In genomic region chr20:54227751-54228150, GRCh38 we compare ENCODE assay signal across 20 cellular contexts. TPM values are rescaled to one million over a fixed set of nuclear protein-coding genes. Genes with fewer than 3 reads are reported as not detected.
DNase-seq lines count a peak whose midpoint lies in the region; ATAC-seq, FAIRE-seq and TF ChIP-seq lines count a peak whose summit lies in the region.
"Had no signal": no experiment of that assay in that cellular context is flagged by ENCODE, and none has a peak within 500 bp of the region (broad histone marks: within the 10 kb centered on the region; RNA-seq: fewer than 3 reads in every experiment).

No MANE protein-coding gene starts in this region.

- H3K9me3 Mint-ChIP-seq in IgD-negative memory B cell (peaks cover 0 to 15% (median 8%) of the 10 kb centered on the region in 3 donors), memory B cell (peaks cover 11% of the 10 kb centered on the region)
- H3K9me3 Mint-ChIP-seq in natural killer cell treated with Interleukin-12 subunit alpha and Interleukin-12 subunit beta and Interleukin-15 and Interleukin-18, amount 100 ng/mL, for 72 hours, result peaks cover 6% of the 10 kb centered on the region

- no peak for DNase-seq in GM12891 (ENCODE audit: insufficient read length, low spot score)
- DNase-seq in NOMO-1 treated with DMSO at 0.1 percent for 48 hours (lab: John Stamatoyannopoulos, UW; ENCODE audit: unreplicated experiment), result peak; percentile 27
- DNase-seq in memory B cell (ENCODE audit: low spot score in 2 of 2), result no peak
- no peak for DNase-seq in C1 segment of cervical spinal cord (lab: John Stamatoyannopoulos, UW)
- DNase-seq in natural killer cell treated with Interleukin-12 subunit alpha and Interleukin-12 subunit beta and Interleukin-15 and Interleukin-18, amount 100 ng/mL, for 72 hours (ENCODE audit: low spot score), result no peak
- no peak for DNase-seq in NCI-H146 (lab: John Stamatoyannopoulos, UW)
- DNase-seq: COR-L47, NCI-H1417, NCI-H1930, NCI-H2171, NCI-H446, NCI-H748 treated with DMSO at 0.1 percent for 48 hours, Peyer's patch, Right ventricle myocardium superior had no signal

- H3K4me1 Mint-ChIP-seq in IgD-negative memory B cell, result peaks cover 0 to 6% (median 0%) of the 10 kb centered on the region in 3 donors
- peaks cover 10% of the 10 kb centered on the region for H3K4me1 Mint-ChIP-seq in memory B cell
- peaks cover 0 to under 1% of the 10 kb centered on the region in 2 donors for H3K4me1 Mint-ChIP-seq in natural killer cell treated with Interleukin-12 subunit alpha and Interleukin-12 subunit beta and Interleukin-15 and Interleukin-18, amount 100 ng/mL, for 72 hours (ENCODE audit: low read depth in 2 of 2)

- H3K27me3 Mint-ChIP-seq in IgD-negative memory B cell (peaks cover 1% of the 10 kb centered on the region), memory B cell (no peaks in the 10 kb centered on the region)
- peaks cover 4 to 12% of the 10 kb centered on the region in 2 donors for H3K27me3 Mint-ChIP-seq in natural killer cell treated with Interleukin-12 subunit alpha and Interleukin-12 subunit beta and Interleukin-15 and Interleukin-18, amount 100 ng/mL, for 72 hours

- H3K27ac Mint-ChIP-seq in IgD-negative memory B cell (peak overlapping the region in 2 of 3 donors; percentile 5 to 12), memory B cell (no peak overlapping the region)
- H3K27ac Mint-ChIP-seq in natural killer cell treated with Interleukin-12 subunit alpha and Interleukin-12 subunit beta and Interleukin-15 and Interleukin-18, amount 100 ng/mL, for 72 hours, result no peak overlapping the region
- H3K27ac Mint-ChIP-seq: GM23338 had no signal

- no peak for FAIRE-seq in GM12891 (lab: Jason Lieb, UNC)

- peaks cover 2% of the 10 kb centered on the region for H3K36me3 Mint-ChIP-seq in IgD-negative memory B cell
- H3K36me3 Mint-ChIP-seq in memory B cell, result no peaks in the 10 kb centered on the region
- no peaks in the 10 kb centered on the region for H3K36me3 Mint-ChIP-seq in natural killer cell treated with Interleukin-12 subunit alpha and Interleukin-12 subunit beta and Interleukin-15 and Interleukin-18, amount 100 ng/mL, for 72 hours
- H3K36me3 Mint-ChIP-seq: CD14-positive monocyte had no signal

- H3K4me3 Mint-ChIP-seq in IgD-negative memory B cell (no peak overlapping the region), memory B cell (no peak overlapping the region)
- no peak overlapping the region for H3K4me3 Mint-ChIP-seq in natural killer cell treated with Interleukin-12 subunit alpha and Interleukin-12 subunit beta and Interleukin-15 and Interleukin-18, amount 100 ng/mL, for 72 hours
- H3K4me3 Mint-ChIP-seq: CD14-positive monocyte, GM23338 had no signal

- ATAC-seq in memory B cell (ENCODE audit: low read depth) (peak; percentile 39), GM19463 (IDR thresholded peaks at IDR 0.05; ENCODE audit: unreplicated experiment) (no peak)
- no peak for ATAC-seq in natural killer cell treated with Interleukin-12 subunit alpha and Interleukin-12 subunit beta and Interleukin-15 and Interleukin-18, amount 100 ng/mL, for 72 hours
- ATAC-seq: GM23338, SK-N-SH treated with all-trans-retinoic acid at 6 μM for 48 hours had no signal

- TF ChIP-seq POLR2A in GM12891 (IDR thresholded peaks at IDR 0.05; ENCODE audit: low read depth, low read length), result no peak

TF ChIP-seq in GM12891, 5 proteins besides CTCF, POLR2A, EP300 and RAD21:
- no peak for TF ChIP-seq PAX5 (IDR thresholded peaks at IDR 0.05; ENCODE audit: insufficient read depth, low read length, severe bottlenecking)
- TF ChIP-seq POU2F2 (IDR thresholded peaks at IDR 0.05; ENCODE audit: low read depth, low read length), result no peak
- no peak for TF ChIP-seq TAF1 (IDR thresholded peaks at IDR 0.05; ENCODE audit: low read depth, low read length)
- 0 out of 2 replicates have a peak, but pooled peaks have one; percentile 26 for TF ChIP-seq SPI1 (IDR thresholded peaks at IDR 0.05; ENCODE audit: low read depth, low read length)

RNA-seq across cellular contexts. Expression of gene PFDN4, which starts 19.9 kb away (rescaled TPM):
- polyA plus RNA-seq in GM12891 (2012; ENCODE audit: low read depth, missing spikeins), result 73.5 TPM
- polyA plus RNA-seq in IgD-negative memory B cell, result 45.6 TPM
- total RNA-seq in natural killer cell treated with Interleukin-12 subunit alpha and Interleukin-12 subunit beta and Interleukin-15 and Interleukin-18, amount 100 ng/mL, for 72 hours, result 10 to 100 TPM; 26.2 to 46.0 TPM

RNA-seq across cellular contexts. Expression of gene CYP24A1, which starts 54.0 kb away (rescaled TPM):
- polyA plus RNA-seq in GM12891 (2012; ENCODE audit: low read depth, missing spikeins), result not detected
- not detected for polyA plus RNA-seq in IgD-negative memory B cell
- total RNA-seq in natural killer cell treated with Interleukin-12 subunit alpha and Interleukin-12 subunit beta and Interleukin-15 and Interleukin-18, amount 100 ng/mL, for 72 hours, result not detected
- total RNA-seq: GM23338; Peyer's patch; Right ventricle myocardium superior; T-helper 2 cell treated with Interferon-gamma antibody and Interleukin-4, amounts not matched to agents 100 ng/mL and 5 ng/mL, for 36 hours had no signal
- polyA plus RNA-seq: CD14-positive monocyte had no signal

Comparison
In these comparisons a context has a peak if more than half of its experiments do, and no peak if none do; other contexts are left out.
1. H3K27ac Mint-ChIP-seq: peak in IgD-negative memory B cell (2 of 3); none in memory B cell (single experiment) and natural killer cell treated with Interleukin-12 subunit alpha and Interleukin-12 subunit beta and Interleukin-15 and Interleukin-18, amount 100 ng/mL, for 72 hours (0 of 2).